In the genomic region with DNA sequence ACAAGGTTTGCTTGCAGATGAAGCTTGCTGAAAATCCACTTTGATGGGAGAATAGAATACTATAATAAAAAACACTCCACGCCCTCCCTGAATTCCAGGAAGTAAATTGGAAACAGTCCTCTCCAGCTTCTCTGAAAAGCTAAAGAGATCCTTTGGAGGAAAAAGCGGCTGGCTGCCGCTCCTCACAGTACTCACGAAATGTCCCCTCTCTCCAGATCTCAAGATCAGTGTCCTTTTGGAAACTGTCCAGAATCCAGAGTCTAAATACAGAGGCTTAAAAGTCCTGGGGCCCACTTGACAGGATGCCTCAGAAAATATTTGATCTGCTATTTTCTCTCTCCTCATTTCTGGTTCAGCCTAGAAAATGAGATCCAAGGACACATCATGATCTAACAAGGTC, we compare ENCODE assay signal across 18 cellular contexts. TPM values are rescaled to one million over a fixed set of nuclear protein-coding genes. Genes with fewer than 3 reads are reported as not detected.
DNase-seq lines count a peak whose midpoint lies in the region; ATAC-seq and TF ChIP-seq lines count a peak whose summit lies in the region.
"Had no signal": no experiment of that assay in that cellular context is flagged by ENCODE, and none has a peak within 500 bp of the region (broad histone marks: within the 10 kb centered on the region; RNA-seq: fewer than 3 reads in every experiment).

No MANE protein-coding gene starts in this region.

- TF ChIP-seq CTCF in GM23338 (conservative IDR thresholded peaks at IDR 0.05; ENCODE audit: low read depth in 2 of 2) (no peak), endodermal cell (conservative IDR thresholded peaks at IDR 0.05) (no peak), lower lobe of right lung (IDR thresholded peaks at IDR 0.05) (no peak), PC-3 (conservative IDR thresholded peaks at IDR 0.05; ENCODE audit: low read depth, low read length) (no peak)

- peaks cover 11% of the 10 kb centered on the region for H3K4me1 Mint-ChIP-seq in GM23338
- peaks cover 11% of the 10 kb centered on the region for H3K4me1 Mint-ChIP-seq in endodermal cell
- H3K4me1 Mint-ChIP-seq: central memory CD8-positive, alpha-beta T cell had no signal

- CTCF ChIA-PET in PC-3 (lab: Charles Lee): no interaction called here

- H3K9ac ChIP-seq in endodermal cell (ENCODE audit: extremely low read depth, low read length, poor library complexity, severe bottlenecking) (no peak overlapping the region), PC-3 (ENCODE audit: low read length) (no peak overlapping the region)

- no peak overlapping the region for H3K27ac ChIP-seq in GM23338 (ENCODE audit: low read depth)
- H3K27ac ChIP-seq in endodermal cell (ENCODE audit: low read depth, low read length): peak overlapping the region; percentile 84
- peak overlapping the region; percentile 60 for H3K27ac ChIP-seq in lower lobe of right lung
- H3K27ac ChIP-seq in skin epidermis: peak overlapping the region in 15 of 21 experiments; percentile 1 to 71 (median 42)
- no peak overlapping the region for H3K27ac ChIP-seq in PC-3 (ENCODE audit: low read length)

- H3F3A ChIP-seq in GM23338 (replicated peaks; ENCODE audit: low read depth) (no peaks in the 10 kb centered on the region), PC-3 (ENCODE audit: low read length, unreplicated experiment) (no peaks in the 10 kb centered on the region)

- H3K27ac Mint-ChIP-seq in GM23338: no peak overlapping the region
- H3K27ac Mint-ChIP-seq in endodermal cell: no peak overlapping the region
- H3K27ac Mint-ChIP-seq: natural killer cell had no signal

- DNase-seq in GM23338 (ENCODE audit: low spot score) (no peak), endodermal cell (no peak), lower lobe of right lung (no peak), LoVo (ENCODE audit: low spot score) (no peak), PC-3 (no peak), NCI-H187 (lab: John Stamatoyannopoulos, UW) (no peak)
- DNase-seq: activated CD4-positive, CD25-positive, alpha-beta regulatory T cell; COR-L47; KBM-7; kidney glomerular epithelial cell; natural killer cell; NCI-H1436; stimulated activated naive CD4-positive, alpha-beta T cell; T-helper 1 cell had no signal

- H3K4me2 ChIP-seq in GM23338 (no peak overlapping the region), PC-3 (ENCODE audit: low read length) (no peak overlapping the region)

- ATAC-seq in GM23338 (no peak), lower lobe of right lung (no peak), PC-3 (no peak), HG03457 (IDR thresholded peaks at IDR 0.05; ENCODE audit: unreplicated experiment) (no peak)
- ATAC-seq: natural killer cell had no signal

- H3K27me3 Mint-ChIP-seq in GM23338 (ENCODE audit: insufficient read depth, low read depth, poor library complexity) (peaks cover 2% of the 10 kb centered on the region), endodermal cell (ENCODE audit: insufficient read depth) (peaks cover 3% of the 10 kb centered on the region)

- peak overlapping the region; percentile 86; the same call in 1 of the 2 replicates for H2AFZ ChIP-seq in GM23338
- no peak overlapping the region for H2AFZ ChIP-seq in PC-3 (ENCODE audit: low read length)

- H3K9me3 Mint-ChIP-seq in GM23338: no peaks in the 10 kb centered on the region
- H3K9me3 Mint-ChIP-seq in endodermal cell: no peaks in the 10 kb centered on the region
- H3K9me3 Mint-ChIP-seq: central memory CD8-positive, alpha-beta T cell; natural killer cell had no signal

- H3K27me3 ChIP-seq in GM23338 (ENCODE audit: insufficient read depth) (no peaks in the 10 kb centered on the region), endodermal cell (ENCODE audit: control insufficient read depth, insufficient read depth, low read length, poor library complexity, severe bottlenecking) (no peaks in the 10 kb centered on the region), lower lobe of right lung (ENCODE audit: low read depth) (no peaks in the 10 kb centered on the region), PC-3 (ENCODE audit: low read length) (no peaks in the 10 kb centered on the region)

- intact Hi-C loops in lower lobe of right lung (cut with DNase I): no loop called here
- intact Hi-C loops in PC-3 (cut with micrococcal nuclease): no loop called here

- H3K9me2 ChIP-seq in GM23338 (ENCODE audit: insufficient read depth): no peaks in the 10 kb centered on the region
- H3K9me2 ChIP-seq in PC-3 (replicated peaks; ENCODE audit: low read length): no peaks in the 10 kb centered on the region

- 93 to 94% methylated on average over 3 to 4 of the region's 4 CpGs for WGBS in endodermal cell (ENCODE audit: insufficient coverage in 1 of 2, insufficient read length in 1 of 2), 2 experiments

- no peaks in the 10 kb centered on the region for H4K20me1 ChIP-seq in GM23338 (replicated peaks; ENCODE audit: insufficient read depth)
- H4K20me1 ChIP-seq in PC-3 (ENCODE audit: low read length): no peaks in the 10 kb centered on the region

- POLR2A ChIA-PET in PC-3 (lab: Charles Lee; ENCODE audit: unreplicated experiment): interaction anchor here (0.5 kb wide), 1 partner anchor 92 kb away, joined by 3 read pairs; no protein-coding TSS in a partner anchor

- H3K36me3 Mint-ChIP-seq in GM23338 (ENCODE audit: low read depth) (no peaks in the 10 kb centered on the region), endodermal cell (ENCODE audit: low read depth) (no peaks in the 10 kb centered on the region)
- H3K36me3 Mint-ChIP-seq: natural killer cell had no signal

- H3K36me3 ChIP-seq in GM23338 (ENCODE audit: insufficient read depth): no peaks in the 10 kb centered on the region
- no peaks in the 10 kb centered on the region for H3K36me3 ChIP-seq in endodermal cell (ENCODE audit: control insufficient read depth, insufficient read depth, low read length)
- no peaks in the 10 kb centered on the region for H3K36me3 ChIP-seq in lower lobe of right lung
- H3K36me3 ChIP-seq in PC-3 (ENCODE audit: low read depth, low read length): no peaks in the 10 kb centered on the region

- BruUV-seq in PC-3 (replicated peaks; lab: Mats Ljungman, UMichigan): no TSS peak

- H3K4me3 Mint-ChIP-seq in GM23338 (no peak overlapping the region), endodermal cell (no peak overlapping the region)
- H3K4me3 Mint-ChIP-seq: central memory CD8-positive, alpha-beta T cell; natural killer cell had no signal

- H3K79me2 ChIP-seq in GM23338 (replicated peaks; ENCODE audit: insufficient read depth) (no peaks in the 10 kb centered on the region), PC-3 (ENCODE audit: low read length) (no peaks in the 10 kb centered on the region)

- H3K4me3 ChIP-seq in GM23338: no peak overlapping the region
- no peak overlapping the region for H3K4me3 ChIP-seq in endodermal cell (ENCODE audit: low read length)
- H3K4me3 ChIP-seq in lower lobe of right lung: no peak overlapping the region
- H3K4me3 ChIP-seq in skin epidermis: no peak overlapping the region
- no peak overlapping the region for H3K4me3 ChIP-seq in PC-3 (ENCODE audit: low read length)

- H3K4me1 ChIP-seq in GM23338 (ENCODE audit: insufficient read depth) (peaks cover 9% of the 10 kb centered on the region; the same call in 1 of the 2 replicates), endodermal cell (ENCODE audit: control insufficient read depth, insufficient read depth, low read length) (no peaks in the 10 kb centered on the region), lower lobe of right lung (peaks cover 37% of the 10 kb centered on the region), PC-3 (ENCODE audit: insufficient read depth, low read length) (no peaks in the 10 kb centered on the region)

- H3K9me3 ChIP-seq in endodermal cell (ENCODE audit: control insufficient read depth, low read length) (no peaks in the 10 kb centered on the region), lower lobe of right lung (no peaks in the 10 kb centered on the region), PC-3 (ENCODE audit: low read length) (no peaks in the 10 kb centered on the region)

RNA-seq across cellular contexts. Expression of gene C1QTNF2, which starts 7.3 kb away (rescaled TPM):
- total RNA-seq in GM23338 (2014; rRNA removed; shearing (Covaris generic)): 0.27 and 0.56 TPM in 2 replicates
- polyA plus RNA-seq in GM23338 (2016; fragmentation: Nextera tagmentation; extraction: Ambion mirVana): 0.61 and 0.92 TPM in 2 replicates
- total RNA-seq in endodermal cell: not detected
- polyA plus RNA-seq in endodermal cell (2013, experiment 1 of 2): 0.36 TPM
- 0.58 TPM for polyA plus RNA-seq in endodermal cell (2013, experiment 2 of 2)
- total RNA-seq in lower lobe of right lung: 1.6 TPM
- 0.04 and 0.17 TPM in 2 replicates for total RNA-seq in PC-3 (2014; rRNA removed)
- total RNA-seq: natural killer cell, NCI-H460 had no signal

RNA-seq across cellular contexts. Expression of gene FAM200C, which starts 36.7 kb away (rescaled TPM):
- 6.9 and 7.4 TPM in 2 replicates for total RNA-seq in GM23338 (2014; rRNA removed; shearing (Covaris generic))
- polyA plus RNA-seq in GM23338 (2016; fragmentation: Nextera tagmentation; extraction: Ambion mirVana): 3.3 and 4.6 TPM in 2 replicates
- total RNA-seq in endodermal cell: 1 to 10 TPM; 2.4 to 2.7 TPM
- 10.4 TPM for polyA plus RNA-seq in endodermal cell (2013, experiment 1 of 2)
- polyA plus RNA-seq in endodermal cell (2013, experiment 2 of 2): 8.7 TPM
- total RNA-seq in lower lobe of right lung: 6.1 TPM
- total RNA-seq in PC-3 (2014; rRNA removed): 1.5 and 2.6 TPM in 2 replicates

RNA-seq across cellular contexts. Expression of gene CCNJL, which starts 50.8 kb away (rescaled TPM):
- 22.1 and 29.2 TPM in 2 replicates for total RNA-seq in GM23338 (2014; rRNA removed; shearing (Covaris generic))
- polyA plus RNA-seq in GM23338 (2016; fragmentation: Nextera tagmentation; extraction: Ambion mirVana): 27.0 and 28.4 TPM in 2 replicates
- 10 to 100 TPM; 14.1 to 18.7 TPM for total RNA-seq in endodermal cell
- 19.3 TPM for polyA plus RNA-seq in endodermal cell (2013, experiment 1 of 2)
- 18.7 TPM for polyA plus RNA-seq in endodermal cell (2013, experiment 2 of 2)
- total RNA-seq in lower lobe of right lung: 15.5 TPM
- 7.7 and 9.3 TPM in 2 replicates for total RNA-seq in PC-3 (2014; rRNA removed)

RNA-seq across cellular contexts. Expression of gene SLU7, which starts 55.8 kb away (rescaled TPM):
- total RNA-seq in GM23338 (2014; rRNA removed; shearing (Covaris generic)): 27.0 and 33.2 TPM in 2 replicates
- 31.1 and 47.5 TPM in 2 replicates for polyA plus RNA-seq in GM23338 (2016; fragmentation: Nextera tagmentation; extraction: Ambion mirVana)
- total RNA-seq in endodermal cell (10 to 100 TPM; 36.8 to 47.5 TPM), lower lobe of right lung (55.1 TPM), PC-3 (2014; rRNA removed) (20.6 and 33.3 TPM in 2 replicates)
- polyA plus RNA-seq in endodermal cell (2013, experiment 1 of 2): 36.7 TPM
- polyA plus RNA-seq in endodermal cell (2013, experiment 2 of 2): 41.6 TPM

RNA-seq across cellular contexts. Expression of gene PTTG1, which starts 58.5 kb away (rescaled TPM):
- 229 and 394 TPM in 2 replicates for total RNA-seq in GM23338 (2014; rRNA removed; shearing (Covaris generic))
- 579 and 620 TPM in 2 replicates for polyA plus RNA-seq in GM23338 (2016; fragmentation: Nextera tagmentation; extraction: Ambion mirVana)
- total RNA-seq in endodermal cell (100 to 1,000 TPM; 121 to 162 TPM), lower lobe of right lung (9.1 TPM), PC-3 (2014; rRNA removed) (198 and 245 TPM in 2 replicates)
- polyA plus RNA-seq in endodermal cell (2013, experiment 1 of 2): 372 TPM
- 366 TPM for polyA plus RNA-seq in endodermal cell (2013, experiment 2 of 2)

Comparison
In these comparisons a context has a peak if more than half of its experiments do, and no peak if none do; other contexts are left out.
1. H3K27ac ChIP-seq: peak in endodermal cell (single experiment), lower lobe of right lung (single experiment) and skin epidermis (15 of 21); none in GM23338 (single experiment) and PC-3 (single experiment).